8 cellular contexts compared by ENCODE assay signal in genomic region chr22:31629741-31630184, GRCh38. TPM values are rescaled to one million over a fixed set of nuclear protein-coding genes. Genes with fewer than 3 reads are reported as not detected.
DNase-seq lines count a peak whose midpoint lies in the region; ATAC-seq and TF ChIP-seq lines count a peak whose summit lies in the region.

No MANE protein-coding gene starts in this region.

- no peaks in the 10 kb centered on the region for H3K27me3 Mint-ChIP-seq in H9 (ENCODE audit: low read depth)
- H3K27me3 Mint-ChIP-seq in activated CD4-positive, alpha-beta memory T cell treated with anti-CD3 and anti-CD28 coated beads for 36 hours = no peaks in the 10 kb centered on the region

- H3K14ac ChIP-seq in H9 (ENCODE audit: insufficient read depth, low read length) = no peak overlapping the region; the same call in 1 of the 2 replicates

- H4K8ac ChIP-seq in H9 (replicated peaks; ENCODE audit: insufficient read length, low read depth, low read length) = no peak overlapping the region

- H4K5ac ChIP-seq in H9 (ENCODE audit: insufficient read length, low read depth, low read length) = no peak overlapping the region

- no peak overlapping the region for H3K27ac Mint-ChIP-seq in H9
- H3K27ac Mint-ChIP-seq in activated CD4-positive, alpha-beta memory T cell treated with anti-CD3 and anti-CD28 coated beads for 36 hours = peak overlapping the region; percentile 80

- no peak overlapping the region for H2BK5ac ChIP-seq in H9 (ENCODE audit: insufficient read length, low read length)

- H3K9me3 Mint-ChIP-seq in H9 = no peaks in the 10 kb centered on the region; a peak in 1 of 5 replicates
- no peaks in the 10 kb centered on the region for H3K9me3 Mint-ChIP-seq in activated CD4-positive, alpha-beta memory T cell treated with anti-CD3 and anti-CD28 coated beads for 36 hours

- H3K4me3 Mint-ChIP-seq in H9 = peak overlapping the region; percentile 70 to 88; a peak in 4 of 5 replicates
- peak overlapping the region; percentile 81 for H3K4me3 Mint-ChIP-seq in activated CD4-positive, alpha-beta memory T cell treated with anti-CD3 and anti-CD28 coated beads for 36 hours

- H4K20me1 ChIP-seq in H9 (ENCODE audit: control insufficient read depth, insufficient read depth, insufficient read length) = peaks cover 6% of the 10 kb centered on the region

- intact Hi-C loops in activated CD4-positive, alpha-beta memory T cell treated with anti-CD3 and anti-CD28 coated beads for 36 hours (cut with micrococcal nuclease) = loop anchor here (1.0 to 5.0 kb wide), 6 partner anchors 33 to 337 kb away; partner anchors contain the start of genes PATZ1, PIK3IP1, PISD and SFI1
- intact Hi-C loops in right cardiac atrium (cut with DNase I) = loop anchor here (5.0 to 10.0 kb wide), 2 partner anchors 72 to 285 kb away; partner anchors contain the start of gene PATZ1 (in 1 of the 4)

- peaks cover 7% of the 10 kb centered on the region for H3K23me2 ChIP-seq in H9 (ENCODE audit: insufficient read length, low read depth, low read length, poor library complexity, severe bottlenecking)

- ATAC-seq in right cardiac atrium = no peak

- H3K4ac ChIP-seq in H9 (ENCODE audit: low read depth, low read length) = no peak overlapping the region

- H3K9ac ChIP-seq in H9 (ENCODE audit: extremely low read depth, insufficient read length, low read length) = peak overlapping the region; percentile 5

- no peak overlapping the region for H2BK120ac ChIP-seq in H9 (ENCODE audit: low read depth, low read length, poor library complexity, severe bottlenecking)

- no peaks in the 10 kb centered on the region for H3K27me3 ChIP-seq in H9 (ENCODE audit: insufficient read depth, low read length)
- no peaks in the 10 kb centered on the region for H3K27me3 ChIP-seq in right cardiac atrium (ENCODE audit: control insufficient read depth, insufficient read depth)

- no peak overlapping the region for H2AK5ac ChIP-seq in H9 (ENCODE audit: insufficient read length, low read length)

- peak overlapping the region; percentile 65 for H3K4me2 ChIP-seq in H9 (ENCODE audit: insufficient read depth, insufficient read length, low read length)

- no peaks in the 10 kb centered on the region for H3K9me3 ChIP-seq in H9 (ENCODE audit: control insufficient read depth, low read depth, low read length)
- no peaks in the 10 kb centered on the region for H3K9me3 ChIP-seq in right cardiac atrium (ENCODE audit: control insufficient read depth, low read length)

- H2BK15ac ChIP-seq in H9 (ENCODE audit: low read depth, low read length) = no peak overlapping the region

- TF ChIP-seq CTCF in H9 (conservative IDR thresholded peaks at IDR 0.05) = no peak

- POLR2A ChIA-PET in activated CD4-positive, alpha-beta memory T cell treated with anti-CD3 and anti-CD28 coated beads for 36 hours (lab: Charles Lee) = interaction anchor here (0.9 to 2.2 kb wide), 10 partner anchors 10 to 339 kb away, joined by 3 to 12 read pairs (median 4); partner anchors contain the start of gene PISD

- H3K4me1 ChIP-seq in H9 (ENCODE audit: insufficient read depth, low read length) (no peaks in the 10 kb centered on the region; the same call in 1 of the 2 replicates), right cardiac atrium (ENCODE audit: control insufficient read depth, insufficient read depth, low read length) (peaks cover 22% of the 10 kb centered on the region)

- peaks cover 35% of the 10 kb centered on the region in 2 experiments for H3K4me1 Mint-ChIP-seq in H9
- peaks cover 59% of the 10 kb centered on the region for H3K4me1 Mint-ChIP-seq in activated CD4-positive, alpha-beta memory T cell treated with anti-CD3 and anti-CD28 coated beads for 36 hours (ENCODE audit: low read depth)

- H3T11ph ChIP-seq in H9 (ENCODE audit: low read length) = no peak overlapping the region

- peaks cover 0 to 5% (median 0%) of the 10 kb centered on the region in 3 experiments; a peak in 3 of 7 replicates for H3K36me3 Mint-ChIP-seq in H9 (ENCODE audit: insufficient read depth in 1 of 3, low read depth in 3 of 3)
- H3K36me3 Mint-ChIP-seq in activated CD4-positive, alpha-beta memory T cell treated with anti-CD3 and anti-CD28 coated beads for 36 hours = no peaks in the 10 kb centered on the region

- no peak overlapping the region for H3K56ac ChIP-seq in H9 (ENCODE audit: insufficient read length, low read depth, low read length)

- H3K27ac ChIP-seq in H9 (ENCODE audit: insufficient read length, low read depth, low read length) (no peak overlapping the region), right cardiac atrium (ENCODE audit: low read length) (peak overlapping the region; percentile 61), skin epidermis (peak overlapping the region; percentile 77 to 95 (median 91))

- no peak overlapping the region for H2AFZ ChIP-seq in H9 (ENCODE audit: low read length)

- H3K79me2 ChIP-seq in H9 (ENCODE audit: insufficient read depth, low read length) = peaks cover 9% of the 10 kb centered on the region; the same call in 1 of the 2 replicates

- H3K79me1 ChIP-seq in H9 (ENCODE audit: insufficient read depth, low read depth, low read length, poor library complexity, severe bottlenecking) = peaks cover 2% of the 10 kb centered on the region

- no peak overlapping the region for H2BK12ac ChIP-seq in H9 (ENCODE audit: insufficient read length, low read depth, low read length)

- CTCF ChIA-PET in activated CD4-positive, alpha-beta memory T cell treated with anti-CD3 and anti-CD28 coated beads for 36 hours (lab: Charles Lee) = interaction anchor here (0.7 to 5.8 kb wide), 11 partner anchors 9 to 285 kb away, joined by 3 to 35 read pairs (median 4); no protein-coding TSS in a partner anchor

- no peak overlapping the region for H4K91ac ChIP-seq in H9 (ENCODE audit: insufficient read length, low read depth, low read length)

- no peak overlapping the region for H3K18ac ChIP-seq in H9 (ENCODE audit: insufficient read length, low read depth, low read length)

- no peak overlapping the region for H3K23ac ChIP-seq in H9 (ENCODE audit: insufficient read length, low read depth, low read length)

- DNase-seq in H9 (no peak), right cardiac atrium (peak in 2 of 3 donors; percentile 51 to 69), AG08395 (ENCODE audit: low spot score) (no peak), middle frontal gyrus (ENCODE audit: extremely low spot score, low spot score) (no peak), foreskin melanocyte (no peak), occipital lobe (lab: John Stamatoyannopoulos, UW) (no peak)
- DNase-seq in activated CD4-positive, alpha-beta memory T cell treated with anti-CD3 and anti-CD28 coated beads for 36 hours = no peak

- WGBS in H9 (ENCODE audit: extremely low coverage, insufficient read length, low lambda C conversion rate) = no CpG with 5 or more reads among the region's 14 CpGs
- WGBS in right cardiac atrium = 28% methylated on average over 14 of the region's 14 CpGs

- H2BK20ac ChIP-seq in H9 (ENCODE audit: low read depth, low read length, poor library complexity, severe bottlenecking) = no peak overlapping the region

- H3K4me3 ChIP-seq in right cardiac atrium (ENCODE audit: low read length) = peak overlapping the region; percentile 68
- peak overlapping the region; percentile 59 to 87 (median 64) for H3K4me3 ChIP-seq in skin epidermis

RNA-seq across cellular contexts. Expression of gene PISD, which starts 32.3 kb away (rescaled TPM):
- total RNA-seq in H9 (2021) (55.9 and 62.0 TPM in 2 replicates), right cardiac atrium (10 to 100 TPM; 18.6 to 33.5 (median 19.7) TPM), occipital lobe (37.4 TPM)
- total RNA-seq in activated CD4-positive, alpha-beta memory T cell treated with anti-CD3 and anti-CD28 coated beads for 36 hours = 10 to 100 TPM; 39.4 to 40.2 TPM
- 11.1 TPM for polyA plus RNA-seq in right cardiac atrium

Comparison
In these comparisons a context has a peak if more than half of its experiments do, and no peak if none do; other contexts are left out.
1. DNase-seq: peak in right cardiac atrium (2 of 3); none in H9 (single experiment), activated CD4-positive, alpha-beta memory T cell treated with anti-CD3 and anti-CD28 coated beads for 36 hours (single experiment), AG08395 (single experiment), middle frontal gyrus (single experiment), foreskin melanocyte (single experiment) and occipital lobe (single experiment).